ENCODE assay signal across 8 cellular contexts in the genomic region with DNA sequence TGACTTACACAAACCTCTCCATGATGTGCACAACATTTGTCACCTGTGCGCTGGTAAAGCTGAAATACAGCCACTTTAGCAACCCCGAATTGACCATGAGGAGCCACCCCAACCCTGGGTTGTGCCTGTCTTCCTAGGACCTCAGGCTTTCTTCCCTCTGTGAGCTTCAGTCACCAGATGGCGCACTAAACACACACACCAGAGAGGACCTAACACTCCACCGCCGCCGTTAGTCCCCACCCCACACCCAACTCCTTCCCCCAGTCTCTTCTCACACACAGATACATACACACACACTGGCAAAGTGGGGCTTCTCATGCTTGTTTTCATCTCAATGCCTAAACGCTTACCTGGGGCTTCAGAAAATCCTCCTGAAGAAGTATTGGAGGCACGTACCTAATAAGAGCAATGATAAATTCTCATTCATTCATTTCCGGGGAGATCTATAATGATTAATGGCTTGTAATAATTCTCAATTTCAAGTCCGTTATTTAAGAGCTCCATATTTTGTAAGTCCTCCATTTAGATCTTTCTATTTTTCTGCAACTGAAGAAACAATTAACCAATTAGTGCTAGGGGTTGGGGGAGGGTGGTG. TPM values are rescaled to one million over a fixed set of nuclear protein-coding genes. Genes with fewer than 3 reads are reported as not detected.
DNase-seq lines count a peak whose midpoint lies in the region; ATAC-seq and TF ChIP-seq lines count a peak whose summit lies in the region.

No MANE protein-coding gene starts in this region.

- H3K27me3 ChIP-seq in fibroblast of lung (ENCODE audit: control insufficient read depth, insufficient read depth, low read length) (no peaks in the 10 kb centered on the region), neural cell (ENCODE audit: insufficient read depth, low read depth, low read length) (no peaks in the 10 kb centered on the region)

- H3K4me3 ChIP-seq in Jurkat, Clone E6-1 (ENCODE audit: low read length), result no peak overlapping the region
- H3K4me3 ChIP-seq in fibroblast of lung (replicated peaks in 1 of 4; ENCODE audit: control extremely low read depth in 1 of 4, insufficient read depth in 1 of 4, low read depth in 3 of 4, low read length in 4 of 4) (peak overlapping the region in 2 of 4 experiments; percentile 33 to 49), neural cell (ENCODE audit: low read length) (peak overlapping the region; percentile 8)

- no peak for TF ChIP-seq EP300 in neural cell (conservative IDR thresholded peaks at IDR 0.05; ENCODE audit: poor library complexity, severe bottlenecking)

- H3K27ac ChIP-seq in fibroblast of lung (ENCODE audit: insufficient read depth, low read length), result peak overlapping the region; percentile 97
- H3K27ac ChIP-seq in neural cell (ENCODE audit: low read length), result no peak overlapping the region

- peaks cover 7% of the 10 kb centered on the region for H3K27me3 Mint-ChIP-seq in stimulated activated naive CD8-positive, alpha-beta T cell treated with anti-CD3 and anti-CD28 coated beads, Interleukin-15, Interleukin-2, amounts not matched to agents 100 ng/mL and 50 ng/mL, for 24 hours

- H3K9me2 ChIP-seq in neural cell (ENCODE audit: insufficient read depth, low read length), result no peaks in the 10 kb centered on the region

- peaks cover 17% of the 10 kb centered on the region for H3K4me1 Mint-ChIP-seq in stimulated activated naive CD8-positive, alpha-beta T cell treated with anti-CD3 and anti-CD28 coated beads, Interleukin-15, Interleukin-2, amounts not matched to agents 100 ng/mL and 50 ng/mL, for 24 hours (ENCODE audit: low read depth)

- H4K20me1 ChIP-seq in fibroblast of lung (ENCODE audit: control insufficient read depth, extremely low read depth, insufficient read depth, low read length), result no peaks in the 10 kb centered on the region
- no peaks in the 10 kb centered on the region for H4K20me1 ChIP-seq in neural cell (ENCODE audit: insufficient read depth)

- no peaks in the 10 kb centered on the region for H3F3A ChIP-seq in neural cell (ENCODE audit: insufficient read depth, low read length, poor library complexity, severe bottlenecking)

- H3K4me1 ChIP-seq in fibroblast of lung (ENCODE audit: control insufficient read depth, extremely low read depth, insufficient read depth, low read length), result peaks cover 38% of the 10 kb centered on the region

- H2AFZ ChIP-seq in fibroblast of lung (ENCODE audit: low read length) (no peak overlapping the region), neural cell (ENCODE audit: low read depth, low read length) (peak overlapping the region; percentile 7)

- peak; percentile 89 for DNase-seq in DMS53 (lab: John Stamatoyannopoulos, UW)
- DNase-seq in Jurkat, Clone E6-1 (ENCODE audit: low read depth, low spot score), result peak; percentile 62
- peak; percentile 92 for DNase-seq in OCI-M1 (lab: John Stamatoyannopoulos, UW)
- DNase-seq in activated T-cell treated with anti-CD3 and anti-CD28 coated beads for 48 hours (ENCODE audit: low read depth), result peak; percentile 68
- peak; percentile 89 to 93 for DNase-seq in fibroblast of lung (ENCODE audit: low read depth in 2 of 2)

- H3K79me2 ChIP-seq in fibroblast of lung (ENCODE audit: control insufficient read depth, insufficient read depth, low read length) (peaks cover 25% of the 10 kb centered on the region), neural cell (replicated peaks; ENCODE audit: insufficient read depth, low read length) (no peaks in the 10 kb centered on the region)

- H3K9ac ChIP-seq in fibroblast of lung (ENCODE audit: insufficient read depth, low read length), result no peak overlapping the region
- no peak overlapping the region for H3K9ac ChIP-seq in neural cell (ENCODE audit: low read length)

- no peaks in the 10 kb centered on the region for H3K9me3 Mint-ChIP-seq in stimulated activated naive CD8-positive, alpha-beta T cell treated with anti-CD3 and anti-CD28 coated beads, Interleukin-15, Interleukin-2, amounts not matched to agents 100 ng/mL and 50 ng/mL, for 24 hours

- no peaks in the 10 kb centered on the region for H3K36me3 Mint-ChIP-seq in stimulated activated naive CD8-positive, alpha-beta T cell treated with anti-CD3 and anti-CD28 coated beads, Interleukin-15, Interleukin-2, amounts not matched to agents 100 ng/mL and 50 ng/mL, for 24 hours (ENCODE audit: low read depth)

- peak overlapping the region; percentile 38 for H3K4me3 Mint-ChIP-seq in stimulated activated naive CD8-positive, alpha-beta T cell treated with anti-CD3 and anti-CD28 coated beads, Interleukin-15, Interleukin-2, amounts not matched to agents 100 ng/mL and 50 ng/mL, for 24 hours

- ATAC-seq in GM21723 (IDR thresholded peaks at IDR 0.05; ENCODE audit: unreplicated experiment), result peak; percentile 92

- TF ChIP-seq CTCF in fibroblast of lung (conservative IDR thresholded peaks at IDR 0.05 in 1 of 2, IDR thresholded peaks at IDR 0.05 in 1 of 2; ENCODE audit: low read depth in 1 of 2, low read length in 2 of 2) (peak; percentile 90 to 94), neural cell (IDR thresholded peaks at IDR 0.05; ENCODE audit: poor library complexity, severe bottlenecking) (peak; percentile 87)

- H3K27ac Mint-ChIP-seq in stimulated activated naive CD8-positive, alpha-beta T cell treated with anti-CD3 and anti-CD28 coated beads, Interleukin-15, Interleukin-2, amounts not matched to agents 100 ng/mL and 50 ng/mL, for 24 hours, result peak overlapping the region; percentile 15

- H3K36me3 ChIP-seq in fibroblast of lung (ENCODE audit: control insufficient read depth, insufficient read depth, low read length) (peaks cover 7% of the 10 kb centered on the region), neural cell (ENCODE audit: insufficient read depth, low read length) (no peaks in the 10 kb centered on the region)

- H3K4me2 ChIP-seq in fibroblast of lung (ENCODE audit: extremely low read depth, insufficient read depth, low read length) (peak overlapping the region; percentile 66), neural cell (ENCODE audit: low read length) (peak overlapping the region; percentile 46)

- no peaks in the 10 kb centered on the region for H3K9me3 ChIP-seq in fibroblast of lung (ENCODE audit: control insufficient read depth, insufficient read depth, low read depth, low read length)
- no peaks in the 10 kb centered on the region for H3K9me3 ChIP-seq in neural cell (ENCODE audit: low read length)

- TF ChIP-seq RAD21 in neural cell (conservative IDR thresholded peaks at IDR 0.05), result peak; percentile 88

TF ChIP-seq in neural cell, 6 proteins besides CTCF, POLR2A, EP300 and RAD21:
- TF ChIP-seq EZH2 (IDR thresholded peaks at IDR 0.05; ENCODE audit: borderline replicate concordance, insufficient read depth, low read length, poor library complexity, severe bottlenecking) (no peak), SMC3 (conservative IDR thresholded peaks at IDR 0.05; ENCODE audit: poor library complexity) (peak; percentile 90), MXI1 (conservative IDR thresholded peaks at IDR 0.05; ENCODE audit: poor library complexity, severe bottlenecking) (no peak)

RNA-seq across cellular contexts. Expression of a gene that starts 2.1 kb away (rescaled TPM):
- not detected for polyA plus RNA-seq in Jurkat, Clone E6-1 (2012; ENCODE audit: insufficient read depth, insufficient read length)
- 153 and 366 TPM in 2 replicates for total RNA-seq in fibroblast of lung
- polyA plus RNA-seq in fibroblast of lung, result 131 and 526 TPM in 2 replicates
- 362 and 1,849 TPM in 2 replicates for polyA plus RNA-seq in fibroblast of lung (2012)
- polyA minus RNA-seq in fibroblast of lung (ENCODE audit: low replicate concordance), result 162 and 660 TPM in 2 replicates
- 0.14 and 2.5 TPM in 2 replicates for polyA plus RNA-seq in neural cell
- polyA minus RNA-seq in neural cell, result 0.12 and 0.24 TPM in 2 replicates

Comparison
In these comparisons a context has a peak if more than half of its experiments do, and no peak if none do; other contexts are left out.
1. RNA of a gene that starts 2.1 kb away (polyA plus RNA-seq): 131 to 1,849 TPM in fibroblast of lung; 0.14 to 2.5 TPM in neural cell; every median in the first group is over 10 times any median in the second.
2. Peak in every context shown above with its lines, with median percentiles within 50 percentile points of each other: DNase-seq.